Comparison of ENCODE assay signal across 12 cellular contexts in the genomic region with DNA sequence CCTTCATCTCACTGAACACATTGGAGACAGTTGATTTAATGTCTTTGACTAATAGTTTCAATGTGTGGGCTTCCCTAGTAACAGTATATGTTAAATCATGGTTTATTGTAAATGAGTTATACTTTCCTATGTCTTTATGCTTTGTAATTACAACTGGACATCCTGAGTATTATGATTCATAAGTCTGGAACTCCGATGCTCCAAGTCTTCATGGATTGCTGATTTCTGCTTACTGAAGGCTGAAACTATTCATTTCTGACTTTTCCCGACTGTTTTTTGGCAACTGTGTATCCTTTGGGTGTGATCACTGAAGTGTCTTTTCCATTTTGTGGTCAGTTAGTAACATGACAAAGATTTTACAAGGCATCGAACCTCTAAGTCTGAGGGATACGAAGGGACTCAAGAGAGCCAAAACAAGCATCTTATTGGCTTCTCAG. TPM values are rescaled to one million over a fixed set of nuclear protein-coding genes. Genes with fewer than 3 reads are reported as not detected.
DNase-seq lines count a peak whose midpoint lies in the region; ATAC-seq, FAIRE-seq and TF ChIP-seq lines count a peak whose summit lies in the region.
"Had no signal": no experiment of that assay in that cellular context is flagged by ENCODE, and none has a peak within 500 bp of the region (broad histone marks: within the 10 kb centered on the region; RNA-seq: fewer than 3 reads in every experiment).

No MANE protein-coding gene starts in this region.

- in situ Hi-C loops in Panc1 (cut with HindIII; ENCODE audit: low pct_unique_long_range_greater_than_20kb, low sequenced_read_pairs) (no loop called here), transverse colon (cut with MboI; ENCODE audit: low pct_ligation_motif_present in 1 of 4, low pct_unique_long_range_greater_than_20kb in 1 of 4, low sequenced_read_pairs in 3 of 4) (no loop called here)

- H3K4me3 Mint-ChIP-seq in CD4-positive, alpha-beta memory T cell, result no peak overlapping the region

- H3K9me3 ChIP-seq in Panc1 (ENCODE audit: control insufficient read depth, insufficient read depth, low read depth, low read length) (no peaks in the 10 kb centered on the region), small intestine (ENCODE audit: control insufficient read depth, low read depth) (no peaks in the 10 kb centered on the region), transverse colon (no peaks in the 10 kb centered on the region)
- H3K9me3 ChIP-seq in CD4-positive, alpha-beta memory T cell (ENCODE audit: control insufficient read depth in 1 of 2, low read length in 2 of 2), result no peaks in the 10 kb centered on the region

- H3K4me1 Mint-ChIP-seq in CD4-positive, alpha-beta memory T cell, result peaks cover 0 to 4% (median under 1%) of the 10 kb centered on the region in 4 donors

- DNase-seq in GM03348 (ENCODE audit: low spot score) (peak; percentile 84), Panc1 (ENCODE audit: low read depth, low spot score) (no peak), epithelial cell of esophagus (ENCODE audit: low read depth) (peak; percentile 70), renal cortical epithelial cell (ENCODE audit: low read depth) (peak; percentile 97), small intestine (no peak), transverse colon (no peak)
- DNase-seq in CD4-positive, alpha-beta memory T cell, result no peak
- DNase-seq: dorsolateral prefrontal cortex, kidney, NCI-H187 treated with DMSO at 0.1 percent for 48 hours had no signal

- peaks cover 0 to 3% (median 0%) of the 10 kb centered on the region in 8 donors for H3K9me3 Mint-ChIP-seq in CD4-positive, alpha-beta memory T cell

- FAIRE-seq in small intestine (lab: Jason Lieb, UNC), result no peak
- FAIRE-seq: kidney had no signal

- no peak for TF ChIP-seq EP300 in transverse colon (IDR thresholded peaks at IDR 0.05; ENCODE audit: low read depth)

- intact Hi-C loops in Panc1 (cut with micrococcal nuclease; ENCODE audit: unreplicated experiment), result no loop called here
- intact Hi-C loops in CD4-positive, alpha-beta memory T cell (cut with micrococcal nuclease), result no loop called here
- intact Hi-C loops in transverse colon (cut with DNase I; ENCODE audit: low total_unique reads), result no loop called here

- H3K27me3 ChIP-seq in Panc1 (ENCODE audit: control insufficient read depth, insufficient read depth, low read length), result no peaks in the 10 kb centered on the region
- peaks cover 0 to 8% of the 10 kb centered on the region in 2 donors for H3K27me3 ChIP-seq in small intestine (ENCODE audit: control insufficient read depth in 2 of 2, insufficient read depth in 2 of 2, low read length in 2 of 2)
- H3K27me3 ChIP-seq in CD4-positive, alpha-beta memory T cell (ENCODE audit: insufficient read depth, low read length), result no peaks in the 10 kb centered on the region
- H3K27me3 ChIP-seq in transverse colon, result peaks cover 60% of the 10 kb centered on the region

- POLR2A ChIA-PET in Panc1 (lab: Charles Lee), result no interaction called here
- POLR2A ChIA-PET in CD4-positive, alpha-beta memory T cell (lab: Charles Lee; ENCODE audit: partially characterized antibody), result no interaction called here

- H3K4me3 ChIP-seq in Panc1 (ENCODE audit: low read depth in 2 of 2, low read length in 2 of 2), result peak overlapping the region in 1 of 2 experiments; percentile 18; a peak in 2 of 4 replicates
- H3K4me3 ChIP-seq in epithelial cell of esophagus (ENCODE audit: low read length), result no peak overlapping the region
- no peak overlapping the region for H3K4me3 ChIP-seq in small intestine (ENCODE audit: low read depth in 1 of 2, low read length in 2 of 2)
- no peak overlapping the region for H3K4me3 ChIP-seq in CD4-positive, alpha-beta memory T cell (ENCODE audit: low read length in 2 of 2)
- no peak overlapping the region for H3K4me3 ChIP-seq in transverse colon
- H3K4me3 ChIP-seq: dorsolateral prefrontal cortex had no signal

- H3K27ac Mint-ChIP-seq in CD4-positive, alpha-beta memory T cell, result no peak overlapping the region

- peaks cover 16 to 35% of the 10 kb centered on the region in 2 donors for H3K27me3 Mint-ChIP-seq in CD4-positive, alpha-beta memory T cell

- BruUV-seq in Panc1 (replicated peaks; lab: Mats Ljungman, UMichigan), result no TSS peak

- no peak for TF ChIP-seq POLR2A in transverse colon (IDR thresholded peaks at IDR 0.05)

- H3K27ac ChIP-seq in Panc1 (ENCODE audit: low read length), result peak overlapping the region; percentile 51; the same call in 1 of the 2 replicates
- H3K27ac ChIP-seq in small intestine (ENCODE audit: low read depth in 1 of 2, low read length in 1 of 2), result no peak overlapping the region
- H3K27ac ChIP-seq in CD4-positive, alpha-beta memory T cell (ENCODE audit: low read depth, low read length), result no peak overlapping the region
- no peak overlapping the region for H3K27ac ChIP-seq in transverse colon
- H3K27ac ChIP-seq: dorsolateral prefrontal cortex had no signal

- TF ChIP-seq CTCF in Panc1 (IDR thresholded peaks at IDR 0.05) (no peak), epithelial cell of esophagus (IDR thresholded peaks at IDR 0.05; ENCODE audit: insufficient read depth, low read depth, low read length, missing control alignments) (no peak), transverse colon (IDR thresholded peaks at IDR 0.05) (no peak)

- H3K36me3 ChIP-seq in Panc1 (ENCODE audit: control insufficient read depth, insufficient read depth, low read length) (no peaks in the 10 kb centered on the region), small intestine (ENCODE audit: control insufficient read depth in 2 of 2, insufficient read depth in 2 of 2, low read length in 2 of 2) (no peaks in the 10 kb centered on the region), transverse colon (no peaks in the 10 kb centered on the region)
- H3K36me3 ChIP-seq in CD4-positive, alpha-beta memory T cell (ENCODE audit: insufficient read depth, low read length), result no peaks in the 10 kb centered on the region

- ATAC-seq in Panc1, result peak; percentile 83; the same call in 1 of the 2 replicates
- ATAC-seq in HG03196 (IDR thresholded peaks at IDR 0.05; ENCODE audit: unreplicated experiment), result no peak

- WGBS in small intestine, 3 donors, result 45 to 73% (median 51%) methylated on average over 4 of the region's 4 CpGs
- WGBS in transverse colon (ENCODE audit: low coverage in 1 of 2), 2 donors, result 25 to 30% methylated on average over 2 to 4 of the region's 4 CpGs

- CTCF ChIA-PET in Panc1 (lab: Charles Lee), result no interaction called here
- CTCF ChIA-PET in CD4-positive, alpha-beta memory T cell (lab: Charles Lee; ENCODE audit: partially characterized antibody), result no interaction called here

- H3K4me1 ChIP-seq in Panc1 (ENCODE audit: control insufficient read depth, insufficient read depth, low read length) (peaks cover 7% of the 10 kb centered on the region; the same call in 1 of the 2 replicates), small intestine (ENCODE audit: control insufficient read depth in 2 of 2, insufficient read depth in 1 of 2, low read depth in 1 of 2, low read length in 1 of 2) (no peaks in the 10 kb centered on the region), transverse colon (no peaks in the 10 kb centered on the region)
- H3K4me1 ChIP-seq in CD4-positive, alpha-beta memory T cell (ENCODE audit: insufficient read depth, low read length), result no peaks in the 10 kb centered on the region

- no peaks in the 10 kb centered on the region for H3K36me3 Mint-ChIP-seq in CD4-positive, alpha-beta memory T cell

RNA-seq across cellular contexts. Expression of a gene that starts 20.0 kb away (rescaled TPM):
- total RNA-seq in Panc1 (2021; ENCODE audit: unreplicated experiment) (45.4 TPM), renal cortical epithelial cell (26.0 and 112 TPM in 2 replicates), transverse colon (not detected)
- 62.7 TPM for polyA plus RNA-seq in Panc1 (2012; ENCODE audit: insufficient read length)
- under 1 TPM in 2 of 3 donors, not detected in 1; 0.15 to 0.89 TPM for polyA plus RNA-seq in small intestine
- total RNA-seq in CD4-positive, alpha-beta memory T cell, result 1 to 10 TPM; 1.9 to 3.0 TPM
- polyA plus RNA-seq in CD4-positive, alpha-beta memory T cell, result 1 to 10 TPM; 1.8 to 1.9 TPM

RNA-seq across cellular contexts. Expression of a gene that starts 59.0 kb away (rescaled TPM):
- total RNA-seq in Panc1 (2021; ENCODE audit: unreplicated experiment), result 0.18 TPM
- not detected for polyA plus RNA-seq in Panc1 (2012; ENCODE audit: insufficient read length)
- total RNA-seq in renal cortical epithelial cell, result 3.1 TPM in 1 of 2 replicates, not detected in the other
- polyA plus RNA-seq in small intestine, result 1 to 10 TPM in 1 of 3 donors, under 1 TPM in 2; 0.22 to 2.2 (median 0.73) TPM
- total RNA-seq in CD4-positive, alpha-beta memory T cell, result 10 to 100 TPM; 12.5 to 14.0 TPM
- 10 to 100 TPM in 1 of 2 donors, 1 to 10 TPM in 1; 3.1 to 18.9 TPM for polyA plus RNA-seq in CD4-positive, alpha-beta memory T cell
- total RNA-seq in transverse colon, result under 1 TPM in 2 of 4 donors, not detected in 2; 0.27 to 0.48 TPM
- total RNA-seq: G401 had no signal

Comparison
In these comparisons a context has a peak if more than half of its experiments do, and no peak if none do; other contexts are left out.
1. DNase-seq: peak in GM03348 (single experiment), epithelial cell of esophagus (single experiment) and renal cortical epithelial cell (single experiment); none in Panc1 (single experiment), small intestine (single experiment), CD4-positive, alpha-beta memory T cell (0 of 5) and transverse colon (single experiment).